ENCODE assay signal across 13 cellular contexts in genomic region chr12:5318874-5319273, GRCh38.
A peak's percentile ranks its signal among the peaks of the same experiment; 100 is the strongest.
DNase-seq lines count a peak whose midpoint lies in the region; ATAC-seq, FAIRE-seq and TF ChIP-seq lines count a peak whose summit lies in the region.
"Had no signal": no experiment of that assay in that cellular context is flagged by ENCODE, and none has a peak within 500 bp of the region (broad histone marks: within the 10 kb centered on the region; RNA-seq: fewer than 3 reads in every experiment).

No MANE protein-coding gene starts in this region.

- ATAC-seq in psoas muscle (peak in 3 of 4 donors; percentile 40 to 57 (median 57)), GM19467 (IDR thresholded peaks at IDR 0.05; ENCODE audit: unreplicated experiment) (no peak)
- ATAC-seq: stimulated activated effector memory CD8-positive, alpha-beta T cell treated with anti-CD3 and anti-CD28 coated beads, Interleukin-12 subunit alpha, Interleukin-12 subunit beta, amount 100 ng/mL, for 72 hours had no signal

- peak; percentile 42 for FAIRE-seq in RCC 7860 (lab: Jason Lieb, UNC)

- H3K36me3 ChIP-seq in psoas muscle (ENCODE audit: insufficient read depth in 1 of 2, low read depth in 1 of 2), result no peaks in the 10 kb centered on the region

- TF ChIP-seq CTCF in psoas muscle (IDR thresholded peaks at IDR 0.05), result no peak

- intact Hi-C loops in psoas muscle (cut with DNase I), result no loop called here

- H3K4me3 ChIP-seq in psoas muscle, result no peak overlapping the region

- H3K27ac ChIP-seq in psoas muscle, result no peak overlapping the region

- H3K4me1 ChIP-seq in psoas muscle, result no peaks in the 10 kb centered on the region

- DNase-seq in DMS53 treated with DMSO at 0.1 percent for 48 hours (lab: John Stamatoyannopoulos, UW; ENCODE audit: unreplicated experiment) (peak; percentile 85), RCC 7860 (ENCODE audit: low spot score) (peak; percentile 71), fibroblast of gingiva (ENCODE audit: low read depth) (peak; percentile 4), psoas muscle (no peak), HuH-7.5 (ENCODE audit: low spot score) (no peak), SKM-1 treated with dmso at 0.1 percent for 144 hours (lab: John Stamatoyannopoulos, UW; ENCODE audit: unreplicated experiment) (no peak), middle frontal gyrus (ENCODE audit: extremely low spot score, low spot score) (no peak)
- DNase-seq: CD8-positive, alpha-beta memory T cell; effector CD8-positive, alpha-beta T cell; NCI-H1092; NCI-H510A treated with DMSO at 0.1 percent for 48 hours had no signal

- no peaks in the 10 kb centered on the region for H3K27me3 ChIP-seq in psoas muscle (ENCODE audit: insufficient read depth in 3 of 3, low read length in 2 of 3)

- H3K9me3 ChIP-seq in psoas muscle, result no peaks in the 10 kb centered on the region

Comparison
In these comparisons a context has a peak if more than half of its experiments do, and no peak if none do; other contexts are left out.
1. DNase-seq: peak in DMS53 treated with DMSO at 0.1 percent for 48 hours (single experiment), RCC 7860 (single experiment) and fibroblast of gingiva (single experiment); none in psoas muscle (0 of 2), HuH-7.5 (single experiment), SKM-1 treated with dmso at 0.1 percent for 144 hours (single experiment) and middle frontal gyrus (single experiment).